7 cellular contexts compared by ENCODE assay signal in genomic region chr4:39978378-39978775, GRCh38. TPM values are rescaled to one million over a fixed set of nuclear protein-coding genes. Genes with fewer than 3 reads are reported as not detected.
A peak's percentile ranks its signal among the peaks of the same experiment; 100 is the strongest.
DNase-seq lines count a peak whose midpoint lies in the region; ATAC-seq, FAIRE-seq and TF ChIP-seq lines count a peak whose summit lies in the region.

No MANE protein-coding gene starts in this region.

- 13 to 28% (median 25%) methylated on average over 5 of the region's 5 CpGs for WGBS in stomach, 5 donors

- H3K27me3 ChIP-seq in HUES48 (ENCODE audit: control insufficient read depth, insufficient read depth, low read length): no peaks in the 10 kb centered on the region
- no peaks in the 10 kb centered on the region for H3K27me3 ChIP-seq in stomach

- no peaks in the 10 kb centered on the region for H3K27me3 Mint-ChIP-seq in activated T-helper 2 cell treated with anti-CD3 and anti-CD28 coated beads, Interferon-gamma antibody, Interleukin-2, Interleukin-4, amounts not matched to agents 10 μg/mL and 5 μg/mL and 100 μg/mL, durations not matched to agents 14 hours and 24 hours and 36 hours (ENCODE audit: low read depth)

- H3K4me3 Mint-ChIP-seq in activated T-helper 2 cell treated with anti-CD3 and anti-CD28 coated beads, Interferon-gamma antibody, Interleukin-2, Interleukin-4, amounts not matched to agents 10 μg/mL and 5 μg/mL and 100 μg/mL, durations not matched to agents 14 hours and 24 hours and 36 hours (ENCODE audit: low read depth): peak overlapping the region; percentile 87

- TF ChIP-seq EP300 in stomach (IDR thresholded peaks at IDR 0.05): no peak

- H3K27ac ChIP-seq in HUES48 (ENCODE audit: low read depth, low read length) (peak overlapping the region; percentile 88), stomach (peak overlapping the region; percentile 96 to 98 (median 97))

- H3K4me3 ChIP-seq in HUES48 (ENCODE audit: low read depth, low read length) (peak overlapping the region; percentile 86), iPS-18c (ENCODE audit: insufficient read depth, low read depth, low read length) (peak overlapping the region; percentile 91; the same call in 1 of the 2 replicates), stomach (peak overlapping the region; percentile 80 to 99 (median 91))

- H3K4me1 Mint-ChIP-seq in activated T-helper 2 cell treated with anti-CD3 and anti-CD28 coated beads, Interferon-gamma antibody, Interleukin-2, Interleukin-4, amounts not matched to agents 10 μg/mL and 5 μg/mL and 100 μg/mL, durations not matched to agents 14 hours and 24 hours and 36 hours (ENCODE audit: low read depth): peaks cover 19% of the 10 kb centered on the region

- H3K9me3 Mint-ChIP-seq in activated T-helper 2 cell treated with anti-CD3 and anti-CD28 coated beads, Interferon-gamma antibody, Interleukin-2, Interleukin-4, amounts not matched to agents 10 μg/mL and 5 μg/mL and 100 μg/mL, durations not matched to agents 14 hours and 24 hours and 36 hours: no peaks in the 10 kb centered on the region

- intact Hi-C loops in activated T-helper 2 cell treated with anti-CD3 and anti-CD28 coated beads, Interferon-gamma antibody, Interleukin-2, Interleukin-4, amounts not matched to agents 10 μg/mL and 5 μg/mL and 100 μg/mL, durations not matched to agents 14 hours and 24 hours and 36 hours (cut with micrococcal nuclease): loop anchor here (2.0 to 5.0 kb wide), 3 partner anchors 46 to 452 kb away; partner anchors contain the start of gene UGDH
- intact Hi-C loops in stomach (cut with DNase I; ENCODE audit: low total_unique reads): loop anchor here (5.0 kb wide), 2 partner anchors 281 to 511 kb away; partner anchors contain the start of gene UBE2K

- no peak for FAIRE-seq in HTR-8/SVneo (lab: Jason Lieb, UNC)

- no peak for ATAC-seq in GM21390 (IDR thresholded peaks at IDR 0.05; ENCODE audit: unreplicated experiment)

- no peak for TF ChIP-seq CTCF in stomach (IDR thresholded peaks at IDR 0.05)

- H3K9me3 ChIP-seq in HUES48 (ENCODE audit: control insufficient read depth, insufficient read depth, low read length) (no peaks in the 10 kb centered on the region), iPS-18c (ENCODE audit: control insufficient read depth, insufficient read depth, low read length) (peaks cover 2% of the 10 kb centered on the region), stomach (no peaks in the 10 kb centered on the region)

- H3K36me3 ChIP-seq in HUES48 (ENCODE audit: control insufficient read depth, insufficient read depth, low read length) (peaks cover 25% of the 10 kb centered on the region), stomach (peaks cover 13 to 24% (median 21%) of the 10 kb centered on the region in 4 donors)

- peak overlapping the region; percentile 90 for H3K9ac ChIP-seq in HUES48 (ENCODE audit: low read depth, low read length)

- peaks cover 29% of the 10 kb centered on the region for H3K36me3 Mint-ChIP-seq in activated T-helper 2 cell treated with anti-CD3 and anti-CD28 coated beads, Interferon-gamma antibody, Interleukin-2, Interleukin-4, amounts not matched to agents 10 μg/mL and 5 μg/mL and 100 μg/mL, durations not matched to agents 14 hours and 24 hours and 36 hours (ENCODE audit: low read depth)

- no peak for DNase-seq in activated T-helper 2 cell treated with anti-CD3 and anti-CD28 coated beads, Interferon-gamma antibody, Interleukin-2, Interleukin-4, amounts not matched to agents 10 μg/mL and 5 μg/mL and 100 μg/mL, durations not matched to agents 14 hours and 24 hours and 36 hours (ENCODE audit: low spot score)
- DNase-seq in stomach (no peak), HTR-8/SVneo (ENCODE audit: insufficient read length, low spot score) (no peak), NCI-H510A treated with DMSO at 0.1 percent for 48 hours (lab: John Stamatoyannopoulos, UW) (no peak)

- peak overlapping the region; percentile 93 for H3K27ac Mint-ChIP-seq in activated T-helper 2 cell treated with anti-CD3 and anti-CD28 coated beads, Interferon-gamma antibody, Interleukin-2, Interleukin-4, amounts not matched to agents 10 μg/mL and 5 μg/mL and 100 μg/mL, durations not matched to agents 14 hours and 24 hours and 36 hours

- no peak for TF ChIP-seq POLR2A in stomach (IDR thresholded peaks at IDR 0.05)

- H3K4me1 ChIP-seq in HUES48 (ENCODE audit: control insufficient read depth, insufficient read depth, low read length) (peaks cover 23% of the 10 kb centered on the region), stomach (peaks cover 16 to 41% (median 26%) of the 10 kb centered on the region in 4 donors)

RNA-seq across cellular contexts. Expression of gene PDS5A, which starts 0.7 kb away (rescaled TPM):
- total RNA-seq in activated T-helper 2 cell treated with anti-CD3 and anti-CD28 coated beads, Interferon-gamma antibody, Interleukin-2, Interleukin-4, amounts not matched to agents 10 μg/mL and 5 μg/mL and 100 μg/mL, durations not matched to agents 14 hours and 24 hours and 36 hours: 117 and 120 TPM in 2 replicates
- 100 to 1,000 TPM in 3 of 5 donors, 10 to 100 TPM in 2; 76.4 to 117 (median 111) TPM for total RNA-seq in stomach
- 10 to 100 TPM; 14.7 to 20.5 (median 16.8) TPM for polyA plus RNA-seq in stomach
